ENCODE assay signal across 11 cellular contexts in the genomic region with DNA sequence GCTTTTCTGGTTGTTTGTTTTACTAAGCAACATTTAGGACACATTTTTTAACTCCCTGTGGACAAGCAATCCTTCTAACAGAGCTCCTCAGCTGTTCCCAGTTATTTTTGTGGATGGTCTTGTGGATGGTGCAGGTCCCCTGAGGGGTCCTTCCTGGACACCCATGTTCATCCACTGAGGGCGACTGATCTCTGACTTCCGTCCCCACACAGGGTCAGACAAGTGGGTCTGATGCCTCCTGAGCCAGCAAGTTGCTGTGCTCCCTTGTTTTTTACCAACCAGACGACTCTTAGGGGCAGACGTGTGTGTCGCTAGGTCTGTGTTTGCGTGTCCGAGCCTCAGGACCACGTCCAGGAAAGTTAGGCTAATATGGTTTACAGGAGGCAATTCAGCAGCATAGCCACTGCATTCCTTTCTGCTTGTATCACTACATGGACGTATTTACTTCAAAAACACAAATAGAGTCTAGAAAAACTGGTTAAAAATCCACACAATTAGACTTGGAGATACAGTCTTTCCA.
DNase-seq lines count a peak whose midpoint lies in the region; ATAC-seq and TF ChIP-seq lines count a peak whose summit lies in the region.
"Had no signal": no experiment of that assay in that cellular context is flagged by ENCODE, and none has a peak within 500 bp of the region (broad histone marks: within the 10 kb centered on the region; RNA-seq: fewer than 3 reads in every experiment).

No MANE protein-coding gene starts in this region.

- H3K27ac Mint-ChIP-seq in nephron progenitor cell (peak overlapping the region; percentile 97), type B pancreatic cell (peak overlapping the region; percentile 38)
- no peak overlapping the region for H3K27ac Mint-ChIP-seq in activated CD4-positive, alpha-beta T cell treated with anti-CD3 and anti-CD28 coated beads, Interleukin-2, amount 10 ng/mL, durations not matched to agents 24 days and 14 days
- H3K27ac Mint-ChIP-seq: dendritic cell treated with granulocyte-macrophage colony-stimulating factor and Interleukin-4, amounts not matched to agents 40 ng/mL and 50 ng/mL, for 4 days had no signal

- peak overlapping the region; percentile 69 for H3K9ac ChIP-seq in adipocyte (ENCODE audit: low read length)

- peak; percentile 73 for DNase-seq in adipocyte (ENCODE audit: low read depth)
- DNase-seq in fibroblast of peridontal ligament (ENCODE audit: extremely low read depth), result peak; percentile 81
- no peak for DNase-seq in nephron progenitor cell
- no peak for DNase-seq in type B pancreatic cell (ENCODE audit: extremely low spot score, unreplicated experiment)
- DNase-seq in DMS 273 (lab: John Stamatoyannopoulos, UW; ENCODE audit: unreplicated experiment), result no peak
- DNase-seq in activated CD4-positive, alpha-beta T cell treated with anti-CD3 and anti-CD28 coated beads, Interleukin-2, amount 10 ng/mL, durations not matched to agents 24 days and 14 days, result no peak
- DNase-seq: DMS79, T-helper 2 cell had no signal

- H3K36me3 Mint-ChIP-seq in nephron progenitor cell (ENCODE audit: low read depth) (peaks cover 19% of the 10 kb centered on the region), type B pancreatic cell (peaks cover 6% of the 10 kb centered on the region)
- H3K36me3 Mint-ChIP-seq in activated CD4-positive, alpha-beta T cell treated with anti-CD3 and anti-CD28 coated beads, Interleukin-2, amount 10 ng/mL, durations not matched to agents 24 days and 14 days (ENCODE audit: low read depth), result peaks cover 3% of the 10 kb centered on the region

- intact Hi-C loops in activated CD4-positive, alpha-beta T cell treated with anti-CD3 and anti-CD28 coated beads, Interleukin-2, amount 10 ng/mL, durations not matched to agents 24 days and 14 days (cut with micrococcal nuclease), result no loop called here

- H3K27me3 ChIP-seq in adipocyte (replicated peaks; ENCODE audit: control insufficient read depth, insufficient read depth, low read length), result no peaks in the 10 kb centered on the region

- ATAC-seq in HG03159 (IDR thresholded peaks at IDR 0.05; ENCODE audit: unreplicated experiment) (no peak), HG03460 (IDR thresholded peaks at IDR 0.05; ENCODE audit: unreplicated experiment) (no peak)

- H3K4me3 Mint-ChIP-seq in nephron progenitor cell (no peak overlapping the region), type B pancreatic cell (no peak overlapping the region)
- H3K4me3 Mint-ChIP-seq in activated CD4-positive, alpha-beta T cell treated with anti-CD3 and anti-CD28 coated beads, Interleukin-2, amount 10 ng/mL, durations not matched to agents 24 days and 14 days, result no peak overlapping the region
- H3K4me3 Mint-ChIP-seq: dendritic cell treated with granulocyte-macrophage colony-stimulating factor and Interleukin-4, amounts not matched to agents 40 ng/mL and 50 ng/mL, for 4 days had no signal

- H3K4me1 Mint-ChIP-seq in nephron progenitor cell, result peaks cover 30% of the 10 kb centered on the region
- H3K4me1 Mint-ChIP-seq in type B pancreatic cell (ENCODE audit: unreplicated experiment), result peaks cover 13% of the 10 kb centered on the region
- no peaks in the 10 kb centered on the region for H3K4me1 Mint-ChIP-seq in activated CD4-positive, alpha-beta T cell treated with anti-CD3 and anti-CD28 coated beads, Interleukin-2, amount 10 ng/mL, durations not matched to agents 24 days and 14 days

- peaks cover 25% of the 10 kb centered on the region for H3K4me1 ChIP-seq in adipocyte (ENCODE audit: control insufficient read depth, insufficient read depth, low read length)

- peak overlapping the region; percentile 57 for H3K4me3 ChIP-seq in adipocyte (ENCODE audit: low read length)

- TF ChIP-seq CTCF in nephron progenitor cell (IDR thresholded peaks at IDR 0.05) (no peak), type B pancreatic cell (conservative IDR thresholded peaks at IDR 0.05) (no peak)

- H3K36me3 ChIP-seq in adipocyte (ENCODE audit: control insufficient read depth, insufficient read depth, low read length, severe bottlenecking), result no peaks in the 10 kb centered on the region

- H3K27me3 Mint-ChIP-seq in nephron progenitor cell (ENCODE audit: low read depth, poor library complexity) (peaks cover 4% of the 10 kb centered on the region), type B pancreatic cell (no peaks in the 10 kb centered on the region)
- no peaks in the 10 kb centered on the region for H3K27me3 Mint-ChIP-seq in activated CD4-positive, alpha-beta T cell treated with anti-CD3 and anti-CD28 coated beads, Interleukin-2, amount 10 ng/mL, durations not matched to agents 24 days and 14 days
- H3K27me3 Mint-ChIP-seq: dendritic cell treated with granulocyte-macrophage colony-stimulating factor and Interleukin-4, amounts not matched to agents 40 ng/mL and 50 ng/mL, for 4 days had no signal

- peaks cover 8% of the 10 kb centered on the region for H3K9me3 ChIP-seq in adipocyte (ENCODE audit: control insufficient read depth, low read length)

- H3K9me3 Mint-ChIP-seq in nephron progenitor cell, result peaks cover 28% of the 10 kb centered on the region
- H3K9me3 Mint-ChIP-seq in type B pancreatic cell, result peaks cover 7% of the 10 kb centered on the region
- H3K9me3 Mint-ChIP-seq in activated CD4-positive, alpha-beta T cell treated with anti-CD3 and anti-CD28 coated beads, Interleukin-2, amount 10 ng/mL, durations not matched to agents 24 days and 14 days, result peaks cover 16% of the 10 kb centered on the region

Comparison
In these comparisons a context has a peak if more than half of its experiments do, and no peak if none do; other contexts are left out.
1. DNase-seq: peak in adipocyte (single experiment) and fibroblast of peridontal ligament (single experiment); none in nephron progenitor cell (single experiment), type B pancreatic cell (single experiment), DMS 273 (single experiment) and activated CD4-positive, alpha-beta T cell treated with anti-CD3 and anti-CD28 coated beads, Interleukin-2, amount 10 ng/mL, durations not matched to agents 24 days and 14 days (single experiment).